In genomic region chr4:56435748-56436442, GRCh38 we compare ENCODE assay signal across 1 cellular context.
TF ChIP-seq lines count a peak whose summit lies in the region.

Gene PAICS, plus strand, starts transcription at chr4:56436260. Its CDS starts 53 bp downstream, at chr4:56436313.

TF ChIP-seq in HepG2, 621 proteins besides CTCF, POLR2A, EP300 and RAD21 (continued from another document and continues in another):
- TF ChIP-seq AHDC1 (CRISPR knock-in tag; IDR thresholded peaks at IDR 0.05; ENCODE audit: borderline replicate concordance) = peak; percentile 6; the same call in 1 of the 2 replicates
- peak; percentile 59 to 63; a peak in 1 of 4 replicates for TF ChIP-seq KLF16 (CRISPR knock-in tag; IDR thresholded peaks at IDR 0.05)
- peak; percentile 89; the same call in 1 of the 2 replicates for TF ChIP-seq ZNF138 (CRISPR knock-in tag; IDR thresholded peaks at IDR 0.05; ENCODE audit: low read depth)
- TF ChIP-seq JUN (CRISPR knock-in tag; IDR thresholded peaks at IDR 0.05) = no peak
- no peak for TF ChIP-seq NR2F6 (IDR thresholded peaks at IDR 0.05)
- peak; percentile 61; the same call in 1 of the 2 replicates for TF ChIP-seq NR2F6 (CRISPR knock-in tag; IDR thresholded peaks at IDR 0.05)
- peak; percentile 23 for TF ChIP-seq PHF5A (CRISPR knock-in tag; IDR thresholded peaks at IDR 0.05; ENCODE audit: low read depth, unreplicated experiment)
- TF ChIP-seq ZNF556 (CRISPR knock-in tag; IDR thresholded peaks at IDR 0.05; ENCODE audit: borderline replicate concordance) = peak; percentile 8; the same call in 1 of the 2 replicates
- 0 out of 2 replicates have a peak, but pooled peaks have one; percentile 7 for TF ChIP-seq ZNF343 (CRISPR knock-in tag; IDR thresholded peaks at IDR 0.05)
- TF ChIP-seq ZNF407 (CRISPR knock-in tag; IDR thresholded peaks at IDR 0.05; ENCODE audit: not compliant biosample characterization) = peak; percentile 30
- TF ChIP-seq ZNF761 (CRISPR knock-in tag; conservative IDR thresholded peaks at IDR 0.05) = peak; percentile 15; the same call in 1 of the 2 replicates
- TF ChIP-seq HNF4G (IDR thresholded peaks at IDR 0.05; ENCODE audit: borderline replicate concordance, low read depth, low read length) = no peak
- no peak for TF ChIP-seq HNF4G (CRISPR knock-in tag; IDR thresholded peaks at IDR 0.05; ENCODE audit: borderline replicate concordance, low read depth)
- 0 out of 2 replicates have a peak, but pooled peaks have one; percentile 40 for TF ChIP-seq SNAPC5 (CRISPR knock-in tag; IDR thresholded peaks at IDR 0.05; ENCODE audit: borderline replicate concordance)
- peak; percentile 73 for TF ChIP-seq BHLHE40 (IDR thresholded peaks at IDR 0.05; ENCODE audit: low read length)
- TF ChIP-seq CBX5 (CRISPR knock-in tag; IDR thresholded peaks at IDR 0.05; ENCODE audit: borderline replicate concordance) = 0 out of 2 replicates have a peak, but pooled peaks have one; percentile 44
- peak; percentile 86; the same call in 1 of the 2 replicates for TF ChIP-seq ATF6 (CRISPR knock-in tag; conservative IDR thresholded peaks at IDR 0.05)
- TF ChIP-seq CREB1 (IDR thresholded peaks at IDR 0.05) = peak; percentile 10; the same call in 1 of the 2 replicates
- no peak for TF ChIP-seq CREB1 (CRISPR knock-in tag; IDR thresholded peaks at IDR 0.05)
- peak; percentile 64 for TF ChIP-seq SPEN (CRISPR knock-in tag; IDR thresholded peaks at IDR 0.05; ENCODE audit: low read depth)
- TF ChIP-seq ZNF598 (CRISPR knock-in tag; IDR thresholded peaks at IDR 0.05; ENCODE audit: borderline replicate concordance) = no peak
- TF ChIP-seq MNT (IDR thresholded peaks at IDR 0.05) = peak; percentile 91
- TF ChIP-seq FOXK1 (CRISPR knock-in tag; IDR thresholded peaks at IDR 0.05; ENCODE audit: borderline replicate concordance, low read depth) = peak; percentile 70; the same call in 1 of the 2 replicates
- TF ChIP-seq BATF2 (CRISPR knock-in tag; IDR thresholded peaks at IDR 0.05) = peak; percentile 50; the same call in 1 of the 2 replicates
- TF ChIP-seq ZKSCAN5 (CRISPR knock-in tag; IDR thresholded peaks at IDR 0.05) = no peak
- TF ChIP-seq JARID2 (CRISPR knock-in tag; IDR thresholded peaks at IDR 0.05; ENCODE audit: insufficient replicate concordance) = peak; percentile 30
- TF ChIP-seq ZNF614 (CRISPR knock-in tag; IDR thresholded peaks at IDR 0.05; ENCODE audit: borderline replicate concordance) = peak; percentile 32; the same call in 1 of the 2 replicates
- no peak for TF ChIP-seq TIGD3 (CRISPR knock-in tag; IDR thresholded peaks at IDR 0.05; ENCODE audit: borderline replicate concordance)
- TF ChIP-seq DRAP1 (CRISPR knock-in tag; IDR thresholded peaks at IDR 0.05) = peak; percentile 75
- peak; percentile 22; the same call in 1 of the 2 replicates for TF ChIP-seq NR0B2 (CRISPR knock-in tag; IDR thresholded peaks at IDR 0.05)
- 0 out of 2 replicates have a peak, but pooled peaks have one; percentile 34 for TF ChIP-seq ZIK1 (CRISPR knock-in tag; IDR thresholded peaks at IDR 0.05; ENCODE audit: borderline replicate concordance, low read depth)
- 0 out of 2 replicates have a peak, but pooled peaks have one; percentile 52 for TF ChIP-seq FIP1L1 (IDR thresholded peaks at IDR 0.05; ENCODE audit: borderline replicate concordance, insufficient read depth, low read depth, low read length)
- no peak for TF ChIP-seq ZNF317 (CRISPR knock-in tag; IDR thresholded peaks at IDR 0.05)
- peak; percentile 47; the same call in 1 of the 2 replicates for TF ChIP-seq ZNF768 (CRISPR knock-in tag; IDR thresholded peaks at IDR 0.05)
- TF ChIP-seq KDM4B (CRISPR knock-in tag; IDR thresholded peaks at IDR 0.05) = no peak
- TF ChIP-seq ZNF331 (CRISPR knock-in tag; IDR thresholded peaks at IDR 0.05) = peak; percentile 59; the same call in 1 of the 2 replicates
- no peak for TF ChIP-seq HNRNPUL1 (IDR thresholded peaks at IDR 0.05; ENCODE audit: low read depth, low read length)
- TF ChIP-seq ZNF205 (CRISPR knock-in tag; IDR thresholded peaks at IDR 0.05) = no peak
- TF ChIP-seq IRF2 (CRISPR knock-in tag; IDR thresholded peaks at IDR 0.05) = peak; percentile 44; the same call in 1 of the 2 replicates
- peak; percentile 17 for TF ChIP-seq HOXA5 (CRISPR knock-in tag; IDR thresholded peaks at IDR 0.05)
